ENCODE assay signal across 8 cellular contexts in genomic region chr4:143558823-143559756, GRCh38. TPM values are rescaled to one million over a fixed set of nuclear protein-coding genes. Genes with fewer than 3 reads are reported as not detected.
DNase-seq lines count a peak whose midpoint lies in the region; ATAC-seq and TF ChIP-seq lines count a peak whose summit lies in the region.

No MANE protein-coding gene starts in this region.

- POLR2A ChIA-PET in RWPE1 (lab: Yijun Ruan, JAX; ENCODE audit: low non-redundant PET), result no interaction called here

- H3K4me1 ChIP-seq in thymus (ENCODE audit: control insufficient read depth, insufficient read depth, low read length), result peaks cover 3% of the 10 kb centered on the region

- TF ChIP-seq CTCF in RWPE1 (conservative IDR thresholded peaks at IDR 0.05; ENCODE audit: low read depth) (peak; percentile 86), osteocyte (IDR thresholded peaks at IDR 0.05) (peak; percentile 14)

- peaks cover 4% of the 10 kb centered on the region for H3K36me3 Mint-ChIP-seq in activated naive CD4-positive, alpha-beta T cell treated with anti-CD3 and anti-CD28 coated beads, Interleukin-2, amount 10 ng/mL, durations not matched to agents 7 days and 5 days
- H3K36me3 Mint-ChIP-seq in osteocyte (ENCODE audit: unreplicated experiment), result peaks cover 21% of the 10 kb centered on the region

- H3K27me3 ChIP-seq in thymus (ENCODE audit: control insufficient read depth, insufficient read depth), result no peaks in the 10 kb centered on the region

- WGBS in thymus, result 2% methylated on average over 57 of the region's 57 CpGs

- peak; percentile 49 for DNase-seq in CMK (ENCODE audit: low read depth)
- peak; percentile 92 for DNase-seq in HPDE6-E6E7 (ENCODE audit: extremely low spot score)
- peak; percentile 89 for DNase-seq in RWPE1 (ENCODE audit: low spot score)
- DNase-seq in activated naive CD4-positive, alpha-beta T cell treated with anti-CD3 and anti-CD28 coated beads, Interleukin-2, amount 10 ng/mL, durations not matched to agents 7 days and 5 days, result peak; percentile 78
- peak; percentile 52 for DNase-seq in glomerular visceral epithelial cell (ENCODE audit: extremely low spot score)
- no peak for DNase-seq in osteocyte (ENCODE audit: extremely low spot score, unreplicated experiment)

- peak; percentile 85 for ATAC-seq in GM19452 (IDR thresholded peaks at IDR 0.05; ENCODE audit: unreplicated experiment)

- CTCF ChIA-PET in RWPE1 (lab: Yijun Ruan, JAX), result interaction anchor here (0.5 to 1.3 kb wide), 7 partner anchors 15 to 996 kb away, joined by 3 to 4 read pairs (median 3); no protein-coding TSS in a partner anchor
- CTCF ChIA-PET in activated naive CD4-positive, alpha-beta T cell treated with anti-CD3 and anti-CD28 coated beads, Interleukin-2, amount 10 ng/mL, durations not matched to agents 7 days and 5 days (lab: Charles Lee), result interaction anchor here (1.1 to 2.8 kb wide), 15 partner anchors 10 to 422 kb away, joined by 3 to 14 read pairs (median 4); partner anchors contain the start of gene SMARCA5

- H3K9me3 Mint-ChIP-seq in activated naive CD4-positive, alpha-beta T cell treated with anti-CD3 and anti-CD28 coated beads, Interleukin-2, amount 10 ng/mL, durations not matched to agents 7 days and 5 days, result peaks cover 4% of the 10 kb centered on the region
- H3K9me3 Mint-ChIP-seq in osteocyte (ENCODE audit: unreplicated experiment), result peaks cover 4% of the 10 kb centered on the region

- peak overlapping the region; percentile 94 for H3K27ac Mint-ChIP-seq in activated naive CD4-positive, alpha-beta T cell treated with anti-CD3 and anti-CD28 coated beads, Interleukin-2, amount 10 ng/mL, durations not matched to agents 7 days and 5 days
- H3K27ac Mint-ChIP-seq in osteocyte (ENCODE audit: unreplicated experiment), result no peak overlapping the region

- peak overlapping the region; percentile 81 for H3K4me3 Mint-ChIP-seq in activated naive CD4-positive, alpha-beta T cell treated with anti-CD3 and anti-CD28 coated beads, Interleukin-2, amount 10 ng/mL, durations not matched to agents 7 days and 5 days
- no peak overlapping the region for H3K4me3 Mint-ChIP-seq in osteocyte (ENCODE audit: unreplicated experiment)

- H3K4me3 ChIP-seq in thymus (ENCODE audit: low read length), result peak overlapping the region; percentile 61

- H3K4me1 Mint-ChIP-seq in activated naive CD4-positive, alpha-beta T cell treated with anti-CD3 and anti-CD28 coated beads, Interleukin-2, amount 10 ng/mL, durations not matched to agents 7 days and 5 days, result peaks cover 23% of the 10 kb centered on the region
- H3K4me1 Mint-ChIP-seq in osteocyte (ENCODE audit: unreplicated experiment), result no peaks in the 10 kb centered on the region

- no peaks in the 10 kb centered on the region for H3K9me3 ChIP-seq in thymus (ENCODE audit: control insufficient read depth)

- H3K27me3 Mint-ChIP-seq in activated naive CD4-positive, alpha-beta T cell treated with anti-CD3 and anti-CD28 coated beads, Interleukin-2, amount 10 ng/mL, durations not matched to agents 7 days and 5 days, result no peaks in the 10 kb centered on the region
- no peaks in the 10 kb centered on the region for H3K27me3 Mint-ChIP-seq in osteocyte (ENCODE audit: unreplicated experiment)

- peaks cover 5% of the 10 kb centered on the region for H3K36me3 ChIP-seq in thymus (ENCODE audit: control insufficient read depth, insufficient read depth)

- H3K27ac ChIP-seq in RWPE1 (peak overlapping the region; percentile 68), thymus (ENCODE audit: low read depth) (no peak overlapping the region)

RNA-seq across cellular contexts. Expression of gene SMARCA5, which starts 45.6 kb away (rescaled TPM):
- 51.1 and 56.2 TPM in 2 replicates for total RNA-seq in osteocyte
- polyA plus RNA-seq in thymus, result 26.4 TPM
